Comparison of ENCODE assay signal across 13 cellular contexts in the genomic region with DNA sequence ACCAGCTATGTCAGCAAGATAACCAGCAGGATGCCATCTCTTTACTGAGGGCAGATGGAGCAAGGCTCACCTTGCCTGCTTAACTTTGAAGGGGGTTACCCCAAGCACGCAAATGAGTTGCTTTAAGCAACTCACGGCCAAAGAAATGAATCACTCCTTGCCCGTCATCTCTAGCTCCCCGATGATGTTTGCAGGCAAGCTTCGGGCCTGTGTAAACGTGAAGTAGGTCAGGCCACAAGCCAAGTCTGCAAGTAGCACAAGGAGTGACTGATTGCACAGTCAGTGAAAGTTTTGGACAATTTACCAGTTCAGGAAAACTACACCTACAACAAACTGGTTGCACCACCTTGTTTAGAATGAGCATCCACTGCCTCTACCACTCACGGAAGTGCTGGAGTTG.
DNase-seq lines count a peak whose midpoint lies in the region; ATAC-seq and TF ChIP-seq lines count a peak whose summit lies in the region.
"Had no signal": no experiment of that assay in that cellular context is flagged by ENCODE, and none has a peak within 500 bp of the region (broad histone marks: within the 10 kb centered on the region; RNA-seq: fewer than 3 reads in every experiment).

No MANE protein-coding gene starts in this region.

- H3K27ac ChIP-seq in hepatocyte (no peak overlapping the region), upper lobe of right lung (no peak overlapping the region)
- H3K27ac ChIP-seq: KMS-11 had no signal

- H3K27me3 ChIP-seq in hepatocyte (no peaks in the 10 kb centered on the region), upper lobe of right lung (no peaks in the 10 kb centered on the region)

- TF ChIP-seq CTCF in astrocyte of the spinal cord (IDR thresholded peaks at IDR 0.05; ENCODE audit: low read depth, low read length) (no peak), hepatocyte (IDR thresholded peaks at IDR 0.05; ENCODE audit: poor library complexity) (no peak), upper lobe of right lung (IDR thresholded peaks at IDR 0.05) (no peak), GM20000 (IDR thresholded peaks at IDR 0.05; ENCODE audit: extremely low read depth, missing control alignments) (no peak)

- H3K9me2 ChIP-seq in hepatocyte (replicated peaks; ENCODE audit: insufficient read depth): no peaks in the 10 kb centered on the region

- no peaks in the 10 kb centered on the region for H3K36me3 ChIP-seq in hepatocyte (replicated peaks; ENCODE audit: insufficient read depth, low read depth)
- H3K36me3 ChIP-seq in upper lobe of right lung: no peaks in the 10 kb centered on the region

- H3K4me3 ChIP-seq in astrocyte of the spinal cord (ENCODE audit: low read depth, low read length) (no peak overlapping the region), hepatocyte (no peak overlapping the region), upper lobe of right lung (no peak overlapping the region)

- no peaks in the 10 kb centered on the region for H4K20me1 ChIP-seq in hepatocyte (ENCODE audit: insufficient read depth, poor library complexity, severe bottlenecking)

- H3K79me2 ChIP-seq in hepatocyte: no peaks in the 10 kb centered on the region

- ATAC-seq in upper lobe of right lung (peak; percentile 69), GM18502 (IDR thresholded peaks at IDR 0.05; ENCODE audit: poor library complexity, unreplicated experiment) (no peak)
- ATAC-seq: activated CD8-positive, alpha-beta T cell treated with anti-CD3 and anti-CD28 coated beads, Interleukin-2, amount 10 ng/mL, durations not matched to agents 7 days and 5 days had no signal

- H2AFZ ChIP-seq in hepatocyte: no peak overlapping the region

- intact Hi-C loops in upper lobe of right lung (cut with DNase I): no loop called here

- H3K4me2 ChIP-seq in hepatocyte: no peak overlapping the region
- H3K4me2 ChIP-seq: KMS-11 had no signal

- H3K9me3 ChIP-seq in hepatocyte (ENCODE audit: low read depth) (no peaks in the 10 kb centered on the region), upper lobe of right lung (no peaks in the 10 kb centered on the region)
- H3K9me3 ChIP-seq: Caco-2 had no signal

- DNase-seq in HT1080 (ENCODE audit: low read depth) (peak; percentile 53), astrocyte of the spinal cord (ENCODE audit: low read depth, low spot score) (peak; percentile 66), hepatocyte (ENCODE audit: low spot score) (peak; percentile 21), upper lobe of right lung (no peak), ecto neural progenitor cell (ENCODE audit: low spot score) (no peak), GM20000 (ENCODE audit: low spot score) (no peak)
- DNase-seq: activated CD8-positive, alpha-beta T cell treated with anti-CD3 and anti-CD28 coated beads, Interleukin-2, amount 10 ng/mL, durations not matched to agents 7 days and 5 days; activated naive CD4-positive, alpha-beta T cell treated with Interleukin-2 at 50 U/mL for 16 hours; Caco-2; islet precursor cell; T-helper 2 cell had no signal

- 69% methylated on average over 7 of the region's 7 CpGs for WGBS in hepatocyte (ENCODE audit: low lambda C conversion rate, missing lambda C conversion rate)

- peaks cover 4% of the 10 kb centered on the region for H3K4me1 ChIP-seq in hepatocyte (ENCODE audit: insufficient read depth)
- no peaks in the 10 kb centered on the region for H3K4me1 ChIP-seq in upper lobe of right lung
- H3K4me1 ChIP-seq: Caco-2 had no signal

- in situ Hi-C loops in astrocyte of the spinal cord (cut with HindIII; ENCODE audit: low sequenced_read_pairs): no loop called here

Comparison
In these comparisons a context has a peak if more than half of its experiments do, and no peak if none do; other contexts are left out.
1. DNase-seq: peak in HT1080 (single experiment), astrocyte of the spinal cord (single experiment) and hepatocyte (single experiment); none in upper lobe of right lung (single experiment), ecto neural progenitor cell (single experiment) and GM20000 (single experiment).